In genomic region chr19:1259873-1260748, GRCh38 we compare ENCODE assay signal across 8 cellular contexts. TPM values are rescaled to one million over a fixed set of nuclear protein-coding genes. Genes with fewer than 3 reads are reported as not detected.
DNase-seq lines count a peak whose midpoint lies in the region; ATAC-seq, FAIRE-seq and TF ChIP-seq lines count a peak whose summit lies in the region.

No MANE protein-coding gene starts in this region.

- FAIRE-seq in H1 (lab: Jason Lieb, UNC) = no peak

- TF ChIP-seq POLR2A in H1 (IDR thresholded peaks at IDR 0.05; ENCODE audit: control extremely low read depth in 1 of 2, low read depth in 2 of 2, low read length in 2 of 2) = no peak; a peak in 1 of 3 replicates

- H3K4me3 ChIP-seq in H1 (ENCODE audit: extremely low read depth in 1 of 4, insufficient read depth in 2 of 4, low read depth in 3 of 4, low read length in 4 of 4) = peak overlapping the region in 3 of 4 experiments; percentile 9 to 77 (median 14); a peak in 4 of 8 replicates
- peak overlapping the region in 1 of 2 donors; percentile 61 for H3K4me3 ChIP-seq in neuronal stem cell (ENCODE audit: low read length in 2 of 2)
- no peak overlapping the region for H3K4me3 ChIP-seq in aorta (ENCODE audit: low read length in 2 of 2)

- in situ Hi-C loops in GM13977 (cut with MboI; ENCODE audit: low pct_unique_long_range_greater_than_20kb, low sequenced_read_pairs, unreplicated experiment) = no loop called here

- H4K91ac ChIP-seq in H1 (replicated peaks; ENCODE audit: insufficient read length, low read length) (peak overlapping the region; percentile 85), neuronal stem cell (ENCODE audit: low read depth, low read length, poor library complexity) (peak overlapping the region; percentile 30)

- H2BK5ac ChIP-seq in H1 (ENCODE audit: low read depth, low read length) (peak overlapping the region; percentile 81; the same call in 1 of the 2 replicates), neuronal stem cell (ENCODE audit: low read length) (peak overlapping the region; percentile 83)

- H3K56ac ChIP-seq in H1 (replicated peaks; ENCODE audit: insufficient read length, low read depth, low read length) = no peak overlapping the region

- 0 out of 2 replicates have a peak, but pooled peaks cover 2% of the 10 kb centered on the region for H3K79me1 ChIP-seq in H1 (ENCODE audit: low read depth, low read length)
- peaks cover 27% of the 10 kb centered on the region for H3K79me1 ChIP-seq in neuronal stem cell (ENCODE audit: low read depth, low read length)

- H3K4me2 ChIP-seq in H1 (ENCODE audit: insufficient read depth in 1 of 2, low read depth in 2 of 2, low read length in 2 of 2) = peak overlapping the region; percentile 83 to 94
- H3K4me2 ChIP-seq in neuronal stem cell (ENCODE audit: insufficient read depth, low read length, poor library complexity, severe bottlenecking) = peak overlapping the region; percentile 91

- no peak overlapping the region for H3K23ac ChIP-seq in H1 (ENCODE audit: insufficient read length)
- H3K23ac ChIP-seq in neuronal stem cell (ENCODE audit: low read depth, low read length, poor library complexity) = peak overlapping the region; percentile 97

- H3K9ac ChIP-seq in H1 (replicated peaks in 1 of 4; ENCODE audit: extremely low read depth in 1 of 4, low read depth in 3 of 4, low read length in 3 of 4) = no peak overlapping the region; a peak in 1 of 7 replicates
- no peak overlapping the region for H3K9ac ChIP-seq in neuronal stem cell (ENCODE audit: low read depth, low read length, poor library complexity)

- H3K4me1 ChIP-seq in H1 (replicated peaks in 1 of 4; ENCODE audit: control insufficient read depth in 3 of 4, insufficient read depth in 4 of 4, low read length in 3 of 4) (peaks cover 0 to 52% (median 33%) of the 10 kb centered on the region in 4 experiments; a peak in 6 of 7 replicates), neuronal stem cell (ENCODE audit: control insufficient read depth in 2 of 2, insufficient read depth in 1 of 2, low read depth in 1 of 2, low read length in 2 of 2) (peaks cover 46 to 58% of the 10 kb centered on the region in 2 donors), aorta (ENCODE audit: control insufficient read depth in 1 of 2, insufficient read depth in 2 of 2, low read length in 2 of 2) (peaks cover 0 to 2% of the 10 kb centered on the region in 2 donors)

- WGBS in H1 (ENCODE audit: extremely low coverage in 1 of 2, insufficient coverage in 1 of 2, insufficient read length in 1 of 2, insufficient replicate concordance in 2 of 2, low coverage in 1 of 2, low lambda C conversion rate in 2 of 2, missing lambda C conversion rate in 1 of 2), 2 experiments = 26% methylated on average over 23 of the region's 33 CpGs; no CpG with 5 or more reads in 1 of the 2 experiments
- WGBS in neuronal stem cell (ENCODE audit: extremely low coverage in 2 of 2, insufficient read length in 2 of 2, insufficient replicate concordance in 1 of 2), 2 donors = no CpG with 5 or more reads among the region's 33 CpGs
- 29 to 31% methylated on average over 33 of the region's 33 CpGs for WGBS in aorta, 2 donors

- no peaks in the 10 kb centered on the region for H3K9me3 ChIP-seq in H1 (ENCODE audit: insufficient read depth in 2 of 2, low read depth in 1 of 2, low read length in 1 of 2)
- no peaks in the 10 kb centered on the region for H3K9me3 ChIP-seq in neuronal stem cell (replicated peaks in 1 of 2; ENCODE audit: control insufficient read depth in 2 of 2, insufficient read depth in 1 of 2, low read depth in 1 of 2, low read length in 2 of 2)
- no peaks in the 10 kb centered on the region for H3K9me3 ChIP-seq in aorta (ENCODE audit: control insufficient read depth, low read length)

- no peak overlapping the region for H4K5ac ChIP-seq in H1 (ENCODE audit: insufficient read length, low read depth, low read length)

- TF ChIP-seq EP300 in H1 (IDR thresholded peaks at IDR 0.05; ENCODE audit: borderline replicate concordance in 1 of 2, low read depth in 2 of 2, low read length in 2 of 2) = no peak

- CTCF ChIA-PET in H1 (lab: Charles Lee; ENCODE audit: partially characterized antibody) = interaction anchor here (0.9 to 15.9 kb wide), 4 partner anchors 8 to 16 kb away, joined by 3 to 212 read pairs (median 6); partner anchors contain the start of gene ATP5F1D

- H3K4ac ChIP-seq in H1 (replicated peaks; ENCODE audit: insufficient read length, low read depth, low read length) (no peak overlapping the region), neuronal stem cell (ENCODE audit: low read length) (peak overlapping the region; percentile 89)

- ATAC-seq in HG02852 (IDR thresholded peaks at IDR 0.05; ENCODE audit: unreplicated experiment) = peak; percentile 4
- no peak for ATAC-seq in aorta (ENCODE audit: low FRiP score)

- H2BK12ac ChIP-seq in H1 (ENCODE audit: low read depth, low read length) = no peak overlapping the region
- H2BK12ac ChIP-seq in neuronal stem cell (ENCODE audit: low read length) = peak overlapping the region; percentile 98

- TF ChIP-seq CTCF in GM13977 (IDR thresholded peaks at IDR 0.05; ENCODE audit: extremely low read depth, insufficient read depth, missing control alignments) = no peak
- no peak for TF ChIP-seq CTCF in VCaP (conservative IDR thresholded peaks at IDR 0.05)
- no peak for TF ChIP-seq CTCF in H1 (IDR thresholded peaks at IDR 0.05; ENCODE audit: control extremely low read depth in 1 of 3, insufficient read depth in 1 of 3, low read depth in 1 of 3, low read length in 3 of 3)

- no peak overlapping the region for H2BK120ac ChIP-seq in H1 (replicated peaks; ENCODE audit: low read depth, low read length)
- peak overlapping the region; percentile 96 for H2BK120ac ChIP-seq in neuronal stem cell (ENCODE audit: low read depth, low read length)

- no peak overlapping the region for H2BK15ac ChIP-seq in H1 (ENCODE audit: low read length)
- H2BK15ac ChIP-seq in neuronal stem cell (ENCODE audit: low read length) = peak overlapping the region; percentile 97

- no peak overlapping the region for H2BK20ac ChIP-seq in H1 (ENCODE audit: low read length)

- peak overlapping the region; percentile 84; the same call in 1 of the 2 replicates for H3K27ac ChIP-seq in VCaP
- no peak overlapping the region; the same call in 1 of the 2 replicates for H3K27ac ChIP-seq in H1 (ENCODE audit: low read depth, low read length)
- H3K27ac ChIP-seq in neuronal stem cell (replicated peaks; ENCODE audit: low read length) = peak overlapping the region; percentile 66
- peak overlapping the region in 1 of 2 donors; percentile 53 for H3K27ac ChIP-seq in aorta (ENCODE audit: low read depth in 1 of 2, low read length in 2 of 2)

- no peak for TF ChIP-seq RAD21 in H1 (IDR thresholded peaks at IDR 0.05 in 1 of 2, conservative IDR thresholded peaks at IDR 0.05 in 1 of 2; ENCODE audit: low read depth in 2 of 2, low read length in 2 of 2)

- DNase-seq in GM13977 (ENCODE audit: low spot score) (peak; percentile 56), H1 (ENCODE audit: low read depth in 1 of 2, low spot score in 2 of 2) (no peak), neuronal stem cell (ENCODE audit: low spot score) (no peak), AG08395 (ENCODE audit: low spot score) (no peak), aorta (no peak), SHP77 (lab: John Stamatoyannopoulos, UW) (no peak)

- H4K20me1 ChIP-seq in H1 (replicated peaks in 1 of 2; ENCODE audit: control insufficient read depth in 1 of 2, insufficient read depth in 2 of 2, low read length in 2 of 2) = peaks cover 11 to 20% of the 10 kb centered on the region in 2 experiments

- H3K18ac ChIP-seq in H1 (ENCODE audit: extremely low read depth, low read length) (no peak overlapping the region; the same call in 1 of the 2 replicates), neuronal stem cell (ENCODE audit: low read length) (peak overlapping the region; percentile 98)

- POLR2A ChIA-PET in H1 (lab: Charles Lee; ENCODE audit: partially characterized antibody) = interaction anchor here (0.9 to 19.4 kb wide), 9 partner anchors 4 to 233 kb away, joined by 3 to 456 read pairs (median 6); partner anchors contain the start of genes ATP5F1D, CBARP, CIRBP and CNN2

- intact Hi-C loops in aorta (cut with DNase I) = no loop called here

- H3K36me3 ChIP-seq in H1 (ENCODE audit: control insufficient read depth in 2 of 4, insufficient read depth in 4 of 4, low read length in 3 of 4) = peaks cover 10 to 33% (median 15%) of the 10 kb centered on the region in 4 experiments
- H3K36me3 ChIP-seq in neuronal stem cell (replicated peaks in 1 of 2; ENCODE audit: control insufficient read depth in 2 of 2, insufficient read depth in 2 of 2, low read length in 2 of 2) = peaks cover 25 to 43% of the 10 kb centered on the region in 2 donors
- H3K36me3 ChIP-seq in aorta (ENCODE audit: control insufficient read depth in 1 of 2, insufficient read depth in 2 of 2, low read length in 1 of 2) = peaks cover 6 to 7% of the 10 kb centered on the region in 2 donors

- H4K8ac ChIP-seq in H1 (ENCODE audit: extremely low read depth, insufficient read depth, low read length) (no peak overlapping the region), neuronal stem cell (ENCODE audit: low read depth, low read length) (peak overlapping the region; percentile 92)

- H2AK5ac ChIP-seq in H1 (ENCODE audit: low read depth, low read length) = peak overlapping the region; percentile 53; the same call in 1 of the 2 replicates
- H2AK5ac ChIP-seq in neuronal stem cell (ENCODE audit: low read depth, low read length) = peak overlapping the region; percentile 98

- H3K27me3 ChIP-seq in H1 (replicated peaks in 1 of 4; ENCODE audit: control insufficient read depth in 3 of 4, extremely low read depth in 1 of 4, insufficient read depth in 3 of 4, low read length in 3 of 4) (no peaks in the 10 kb centered on the region; a peak in 1 of 7 replicates), neuronal stem cell (ENCODE audit: control insufficient read depth in 3 of 3, insufficient read depth in 3 of 3, low read depth in 1 of 3, low read length in 3 of 3) (no peaks in the 10 kb centered on the region), aorta (ENCODE audit: control insufficient read depth in 1 of 2, insufficient read depth in 2 of 2, low read length in 1 of 2) (no peaks in the 10 kb centered on the region)

- no peak overlapping the region for H3K14ac ChIP-seq in H1 (ENCODE audit: insufficient read length)
- peak overlapping the region; percentile 56 for H3K14ac ChIP-seq in neuronal stem cell (ENCODE audit: low read length)

- H2AFZ ChIP-seq in H1 (ENCODE audit: low read length) (no peak overlapping the region), neuronal stem cell (ENCODE audit: low read length) (no peak overlapping the region)

- peaks cover 0 to 5% of the 10 kb centered on the region in 2 experiments; a peak in 1 of 4 replicates for H3K79me2 ChIP-seq in H1 (ENCODE audit: control insufficient read depth in 1 of 2, insufficient read depth in 2 of 2, low read length in 2 of 2)

- peaks cover 19% of the 10 kb centered on the region; the same call in 1 of the 2 replicates for H3K23me2 ChIP-seq in H1 (ENCODE audit: low read depth, low read length)

RNA-seq across cellular contexts. Expression of gene CIRBP, which starts 9.0 kb away (rescaled TPM):
- 175 TPM in 2 replicates for total RNA-seq in H1 (2021; fragmentation: NEBNext Ultra II Directional; extraction: Animal tissue kit (Norgen Biotek cat#: 25700))
- polyA plus RNA-seq in H1 (2011; rRNA removed) (199 and 331 TPM in 2 replicates), aorta (1,000 to 10,000 TPM in 1 of 2 donors, 100 to 1,000 TPM in 1; 252 to 1,634 TPM)
- polyA plus RNA-seq in H1 (2011; cell fraction: cytosol; rRNA removed) = 472 TPM
- 581 TPM for polyA plus RNA-seq in H1 (2011; cell fraction: nucleus; rRNA removed)
- polyA plus RNA-seq in H1 (2012, experiment 1 of 2) = 213 to 357 TPM (median 316 TPM) in 4 replicates
- 95.1 TPM for polyA plus RNA-seq in H1 (2012, experiment 2 of 2)
- 151 TPM for polyA plus RNA-seq in H1 (2013, experiment 1 of 2)
- 135 TPM for polyA plus RNA-seq in H1 (2013, experiment 2 of 2)
- polyA minus RNA-seq in H1 (2011; rRNA and poly(A)+ RNA removed) = 44.5 and 56.0 TPM in 2 replicates
- 77.4 TPM for polyA minus RNA-seq in H1 (2011; cell fraction: cytosol; rRNA and poly(A)+ RNA removed)
- 99.9 TPM for polyA minus RNA-seq in H1 (2011; cell fraction: nucleus; rRNA and poly(A)+ RNA removed)
- 218 TPM for polyA plus RNA-seq in neuronal stem cell (2013, experiment 1 of 2)
- polyA plus RNA-seq in neuronal stem cell (2013, experiment 2 of 2) = 217 TPM
- total RNA-seq in aorta = 100 to 1,000 TPM; 391 to 397 TPM

RNA-seq across cellular contexts. Expression of gene MIDN, which starts 11.7 kb away (rescaled TPM):
- 159 and 166 TPM in 2 replicates for total RNA-seq in H1 (2021; fragmentation: NEBNext Ultra II Directional; extraction: Animal tissue kit (Norgen Biotek cat#: 25700))
- polyA plus RNA-seq in H1 (2011; rRNA removed) (39.8 and 86.0 TPM in 2 replicates), aorta (10 to 100 TPM; 11.8 to 27.4 TPM)
- polyA plus RNA-seq in H1 (2011; cell fraction: cytosol; rRNA removed) = 38.5 TPM
- polyA plus RNA-seq in H1 (2011; cell fraction: nucleus; rRNA removed) = 85.2 TPM
- 58.2 to 110 TPM (median 92.2 TPM) in 4 replicates for polyA plus RNA-seq in H1 (2012, experiment 1 of 2)
- polyA plus RNA-seq in H1 (2012, experiment 2 of 2) = 90.5 TPM
- polyA plus RNA-seq in H1 (2013, experiment 1 of 2) = 95.6 TPM
- 90.3 TPM for polyA plus RNA-seq in H1 (2013, experiment 2 of 2)
- polyA minus RNA-seq in H1 (2011; rRNA and poly(A)+ RNA removed) = 10.3 and 14.3 TPM in 2 replicates
- polyA minus RNA-seq in H1 (2011; cell fraction: cytosol; rRNA and poly(A)+ RNA removed) = 86.0 TPM
- polyA minus RNA-seq in H1 (2011; cell fraction: nucleus; rRNA and poly(A)+ RNA removed) = 55.2 TPM
- polyA plus RNA-seq in neuronal stem cell (2013, experiment 1 of 2) = 98.3 TPM
- 99.9 TPM for polyA plus RNA-seq in neuronal stem cell (2013, experiment 2 of 2)
- 100 to 1,000 TPM; 112 to 121 TPM for total RNA-seq in aorta

RNA-seq across cellular contexts. Expression of gene FAM174C, which starts 15.2 kb away (rescaled TPM):
- total RNA-seq in H1 (2021; fragmentation: NEBNext Ultra II Directional; extraction: Animal tissue kit (Norgen Biotek cat#: 25700)) = 44.5 and 54.6 TPM in 2 replicates
- polyA plus RNA-seq in H1 (2011; rRNA removed) = 125 and 159 TPM in 2 replicates
- polyA plus RNA-seq in H1 (2011; cell fraction: cytosol; rRNA removed) = 76.1 TPM
- 72.4 TPM for polyA plus RNA-seq in H1 (2011; cell fraction: nucleus; rRNA removed)
- polyA plus RNA-seq in H1 (2012, experiment 1 of 2) = 39.9 to 68.4 TPM (median 61.5 TPM) in 4 replicates
- 79.3 TPM for polyA plus RNA-seq in H1 (2012, experiment 2 of 2)
- polyA plus RNA-seq in H1 (2013, experiment 1 of 2) = 50.0 TPM
- polyA plus RNA-seq in H1 (2013, experiment 2 of 2) = 59.2 TPM
- 6.8 and 9.7 TPM in 2 replicates for polyA minus RNA-seq in H1 (2011; rRNA and poly(A)+ RNA removed)
- 22.8 TPM for polyA minus RNA-seq in H1 (2011; cell fraction: cytosol; rRNA and poly(A)+ RNA removed)
- 20.8 TPM for polyA minus RNA-seq in H1 (2011; cell fraction: nucleus; rRNA and poly(A)+ RNA removed)
- polyA plus RNA-seq in neuronal stem cell (2013, experiment 1 of 2) = 23.8 TPM
- polyA plus RNA-seq in neuronal stem cell (2013, experiment 2 of 2) = 24.1 TPM
- 10 to 100 TPM; 21.9 to 23.3 TPM for total RNA-seq in aorta
- 10 to 100 TPM; 43.8 to 68.8 TPM for polyA plus RNA-seq in aorta

RNA-seq across cellular contexts. Expression of gene ATP5F1D, which starts 18.6 kb away (rescaled TPM):
- 174 and 182 TPM in 2 replicates for total RNA-seq in H1 (2021; fragmentation: NEBNext Ultra II Directional; extraction: Animal tissue kit (Norgen Biotek cat#: 25700))
- 249 and 338 TPM in 2 replicates for polyA plus RNA-seq in H1 (2011; rRNA removed)
- 142 TPM for polyA plus RNA-seq in H1 (2011; cell fraction: cytosol; rRNA removed)
- polyA plus RNA-seq in H1 (2011; cell fraction: nucleus; rRNA removed) = 120 TPM
- 87.3 to 189 TPM (median 180 TPM) in 4 replicates for polyA plus RNA-seq in H1 (2012, experiment 1 of 2)
- polyA plus RNA-seq in H1 (2012, experiment 2 of 2) = 328 TPM
- 148 TPM for polyA plus RNA-seq in H1 (2013, experiment 1 of 2)
- polyA plus RNA-seq in H1 (2013, experiment 2 of 2) = 145 TPM
- polyA minus RNA-seq in H1 (2011; rRNA and poly(A)+ RNA removed) = 13.4 and 18.6 TPM in 2 replicates
- 118 TPM for polyA minus RNA-seq in H1 (2011; cell fraction: cytosol; rRNA and poly(A)+ RNA removed)
- polyA minus RNA-seq in H1 (2011; cell fraction: nucleus; rRNA and poly(A)+ RNA removed) = 40.2 TPM
- polyA plus RNA-seq in neuronal stem cell (2013, experiment 1 of 2) = 106 TPM
- polyA plus RNA-seq in neuronal stem cell (2013, experiment 2 of 2) = 101 TPM
- total RNA-seq in aorta = 100 to 1,000 TPM in 1 of 2 donors, 10 to 100 TPM in 1; 92.8 to 102 TPM
- polyA plus RNA-seq in aorta = 100 to 1,000 TPM; 131 to 164 TPM

RNA-seq across cellular contexts. Expression of gene CBARP, which starts 22.3 kb away (rescaled TPM):
- 14.7 and 18.0 TPM in 2 replicates for total RNA-seq in H1 (2021; fragmentation: NEBNext Ultra II Directional; extraction: Animal tissue kit (Norgen Biotek cat#: 25700))
- 4.9 and 11.6 TPM in 2 replicates for polyA plus RNA-seq in H1 (2011; rRNA removed)
- 7.4 TPM for polyA plus RNA-seq in H1 (2011; cell fraction: cytosol; rRNA removed)
- polyA plus RNA-seq in H1 (2011; cell fraction: nucleus; rRNA removed) = 39.9 TPM
- polyA plus RNA-seq in H1 (2012, experiment 1 of 2) = 4.2 to 12.2 TPM (median 10.1 TPM) in 4 replicates
- 3.2 TPM for polyA plus RNA-seq in H1 (2012, experiment 2 of 2)
- polyA plus RNA-seq in H1 (2013, experiment 1 of 2) = 11.0 TPM
- polyA plus RNA-seq in H1 (2013, experiment 2 of 2) = 9.9 TPM
- 2.0 and 2.2 TPM in 2 replicates for polyA minus RNA-seq in H1 (2011; rRNA and poly(A)+ RNA removed)
- polyA minus RNA-seq in H1 (2011; cell fraction: cytosol; rRNA and poly(A)+ RNA removed) = 8.2 TPM
- polyA minus RNA-seq in H1 (2011; cell fraction: nucleus; rRNA and poly(A)+ RNA removed) = 11.6 TPM
- polyA plus RNA-seq in neuronal stem cell (2013, experiment 1 of 2) = 14.0 TPM
- polyA plus RNA-seq in neuronal stem cell (2013, experiment 2 of 2) = 12.8 TPM
- total RNA-seq in aorta = 1 to 10 TPM; 3.0 to 3.7 TPM
- polyA plus RNA-seq in aorta = 1 to 10 TPM in 1 of 2 donors, under 1 TPM in 1; 0.88 to 1.1 TPM

Comparison
In these comparisons a context has a peak if more than half of its experiments do, and no peak if none do; other contexts are left out.
1. H3K4me3 ChIP-seq: peak in H1 (3 of 4); none in aorta (0 of 2).